1 cellular context compared by ENCODE assay signal in the genomic region with DNA sequence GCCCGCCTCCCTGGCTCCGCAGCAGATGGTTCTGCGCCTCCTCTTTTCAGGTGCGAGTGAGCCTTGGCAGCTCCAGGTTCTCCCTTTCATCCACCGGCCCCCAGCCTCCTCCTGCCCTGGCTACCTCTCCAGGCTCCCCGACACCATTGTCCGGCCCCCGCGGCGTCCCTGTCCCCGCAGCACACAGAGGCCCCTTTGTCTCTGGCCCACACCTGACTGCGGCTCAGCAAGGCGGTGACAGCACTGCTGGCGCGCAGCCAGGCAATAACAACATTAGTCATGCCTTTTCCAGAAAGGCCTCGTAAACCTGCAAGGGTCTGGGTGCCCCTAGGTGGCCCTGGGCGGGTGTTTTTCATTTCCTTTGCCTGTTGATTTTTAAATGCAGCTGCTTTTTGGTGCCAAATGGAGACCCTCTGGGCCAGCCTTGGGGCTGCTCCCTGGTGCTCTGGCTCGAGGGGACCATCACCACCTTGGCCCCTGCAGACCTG.
A peak's percentile ranks its signal among the peaks of the same experiment; 100 is the strongest.
TF ChIP-seq lines count a peak whose summit lies in the region.

No MANE protein-coding gene starts in this region.

TF ChIP-seq in HepG2, 621 proteins besides CTCF, POLR2A, EP300 and RAD21 (continued from another document and continues in another):
- TF ChIP-seq, protein P1, sequence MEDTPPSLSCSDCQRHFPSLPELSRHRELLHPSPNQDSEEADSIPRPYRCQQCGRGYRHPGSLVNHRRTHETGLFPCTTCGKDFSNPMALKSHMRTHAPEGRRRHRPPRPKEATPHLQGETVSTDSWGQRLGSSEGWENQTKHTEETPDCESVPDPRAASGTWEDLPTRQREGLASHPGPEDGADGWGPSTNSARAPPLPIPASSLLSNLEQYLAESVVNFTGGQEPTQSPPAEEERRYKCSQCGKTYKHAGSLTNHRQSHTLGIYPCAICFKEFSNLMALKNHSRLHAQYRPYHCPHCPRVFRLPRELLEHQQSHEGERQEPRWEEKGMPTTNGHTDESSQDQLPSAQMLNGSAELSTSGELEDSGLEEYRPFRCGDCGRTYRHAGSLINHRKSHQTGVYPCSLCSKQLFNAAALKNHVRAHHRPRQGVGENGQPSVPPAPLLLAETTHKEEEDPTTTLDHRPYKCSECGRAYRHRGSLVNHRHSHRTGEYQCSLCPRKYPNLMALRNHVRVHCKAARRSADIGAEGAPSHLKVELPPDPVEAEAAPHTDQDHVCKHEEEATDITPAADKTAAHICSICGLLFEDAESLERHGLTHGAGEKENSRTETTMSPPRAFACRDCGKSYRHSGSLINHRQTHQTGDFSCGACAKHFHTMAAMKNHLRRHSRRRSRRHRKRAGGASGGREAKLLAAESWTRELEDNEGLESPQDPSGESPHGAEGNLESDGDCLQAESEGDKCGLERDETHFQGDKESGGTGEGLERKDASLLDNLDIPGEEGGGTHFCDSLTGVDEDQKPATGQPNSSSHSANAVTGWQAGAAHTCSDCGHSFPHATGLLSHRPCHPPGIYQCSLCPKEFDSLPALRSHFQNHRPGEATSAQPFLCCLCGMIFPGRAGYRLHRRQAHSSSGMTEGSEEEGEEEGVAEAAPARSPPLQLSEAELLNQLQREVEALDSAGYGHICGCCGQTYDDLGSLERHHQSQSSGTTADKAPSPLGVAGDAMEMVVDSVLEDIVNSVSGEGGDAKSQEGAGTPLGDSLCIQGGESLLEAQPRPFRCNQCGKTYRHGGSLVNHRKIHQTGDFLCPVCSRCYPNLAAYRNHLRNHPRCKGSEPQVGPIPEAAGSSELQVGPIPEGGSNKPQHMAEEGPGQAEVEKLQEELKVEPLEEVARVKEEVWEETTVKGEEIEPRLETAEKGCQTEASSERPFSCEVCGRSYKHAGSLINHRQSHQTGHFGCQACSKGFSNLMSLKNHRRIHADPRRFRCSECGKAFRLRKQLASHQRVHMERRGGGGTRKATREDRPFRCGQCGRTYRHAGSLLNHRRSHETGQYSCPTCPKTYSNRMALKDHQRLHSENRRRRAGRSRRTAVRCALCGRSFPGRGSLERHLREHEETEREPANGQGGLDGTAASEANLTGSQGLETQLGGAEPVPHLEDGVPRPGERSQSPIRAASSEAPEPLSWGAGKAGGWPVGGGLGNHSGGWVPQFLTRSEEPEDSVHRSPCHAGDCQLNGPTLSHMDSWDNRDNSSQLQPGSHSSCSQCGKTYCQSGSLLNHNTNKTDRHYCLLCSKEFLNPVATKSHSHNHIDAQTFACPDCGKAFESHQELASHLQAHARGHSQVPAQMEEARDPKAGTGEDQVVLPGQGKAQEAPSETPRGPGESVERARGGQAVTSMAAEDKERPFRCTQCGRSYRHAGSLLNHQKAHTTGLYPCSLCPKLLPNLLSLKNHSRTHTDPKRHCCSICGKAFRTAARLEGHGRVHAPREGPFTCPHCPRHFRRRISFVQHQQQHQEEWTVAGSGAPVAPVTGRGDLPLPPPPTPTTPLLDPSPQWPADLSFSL (CRISPR knock-in tag; IDR thresholded peaks at IDR 0.05), result no peak
- TF ChIP-seq, protein P2, sequence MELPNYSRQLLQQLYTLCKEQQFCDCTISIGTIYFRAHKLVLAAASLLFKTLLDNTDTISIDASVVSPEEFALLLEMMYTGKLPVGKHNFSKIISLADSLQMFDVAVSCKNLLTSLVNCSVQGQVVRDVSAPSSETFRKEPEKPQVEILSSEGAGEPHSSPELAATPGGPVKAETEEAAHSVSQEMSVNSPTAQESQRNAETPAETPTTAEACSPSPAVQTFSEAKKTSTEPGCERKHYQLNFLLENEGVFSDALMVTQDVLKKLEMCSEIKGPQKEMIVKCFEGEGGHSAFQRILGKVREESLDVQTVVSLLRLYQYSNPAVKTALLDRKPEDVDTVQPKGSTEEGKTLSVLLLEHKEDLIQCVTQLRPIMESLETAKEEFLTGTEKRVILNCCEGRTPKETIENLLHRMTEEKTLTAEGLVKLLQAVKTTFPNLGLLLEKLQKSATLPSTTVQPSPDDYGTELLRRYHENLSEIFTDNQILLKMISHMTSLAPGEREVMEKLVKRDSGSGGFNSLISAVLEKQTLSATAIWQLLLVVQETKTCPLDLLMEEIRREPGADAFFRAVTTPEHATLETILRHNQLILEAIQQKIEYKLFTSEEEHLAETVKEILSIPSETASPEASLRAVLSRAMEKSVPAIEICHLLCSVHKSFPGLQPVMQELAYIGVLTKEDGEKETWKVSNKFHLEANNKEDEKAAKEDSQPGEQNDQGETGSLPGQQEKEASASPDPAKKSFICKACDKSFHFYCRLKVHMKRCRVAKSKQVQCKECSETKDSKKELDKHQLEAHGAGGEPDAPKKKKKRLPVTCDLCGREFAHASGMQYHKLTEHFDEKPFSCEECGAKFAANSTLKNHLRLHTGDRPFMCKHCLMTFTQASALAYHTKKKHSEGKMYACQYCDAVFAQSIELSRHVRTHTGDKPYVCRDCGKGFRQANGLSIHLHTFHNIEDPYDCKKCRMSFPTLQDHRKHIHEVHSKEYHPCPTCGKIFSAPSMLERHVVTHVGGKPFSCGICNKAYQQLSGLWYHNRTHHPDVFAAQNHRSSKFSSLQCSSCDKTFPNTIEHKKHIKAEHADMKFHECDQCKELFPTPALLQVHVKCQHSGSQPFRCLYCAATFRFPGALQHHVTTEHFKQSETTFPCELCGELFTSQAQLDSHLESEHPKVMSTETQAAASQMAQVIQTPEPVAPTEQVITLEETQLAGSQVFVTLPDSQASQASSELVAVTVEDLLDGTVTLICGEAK (IDR thresholded peaks at IDR 0.05), result no peak
- TF ChIP-seq, protein P2 (CRISPR knock-in tag; IDR thresholded peaks at IDR 0.05), result peak; percentile 50; the same call in 1 of the 2 replicates
- TF ChIP-seq ETV5 (CRISPR knock-in tag; IDR thresholded peaks at IDR 0.05; ENCODE audit: borderline replicate concordance) (peak; percentile 61; the same call in 1 of the 2 replicates), TMF1 (CRISPR knock-in tag; IDR thresholded peaks at IDR 0.05; ENCODE audit: low read depth) (no peak), NCOR1 (IDR thresholded peaks at IDR 0.05; ENCODE audit: borderline replicate concordance, low read length) (peak; percentile 61; the same call in 1 of the 2 replicates), ZNF777 (CRISPR knock-in tag; IDR thresholded peaks at IDR 0.05) (no peak), ZNF501 (CRISPR knock-in tag; IDR thresholded peaks at IDR 0.05) (no peak), ZNF292 (CRISPR knock-in tag; IDR thresholded peaks at IDR 0.05; ENCODE audit: borderline replicate concordance, low read depth) (peak; percentile 87), SP1 (IDR thresholded peaks at IDR 0.05) (no peak), SP1 (CRISPR knock-in tag; IDR thresholded peaks at IDR 0.05) (no peak), ZNF101 (CRISPR knock-in tag; IDR thresholded peaks at IDR 0.05; ENCODE audit: borderline replicate concordance, low read depth) (no peak), ELF3 (CRISPR knock-in tag; IDR thresholded peaks at IDR 0.05) (peak; percentile 77), HOXA5 (CRISPR knock-in tag; IDR thresholded peaks at IDR 0.05) (no peak), ZKSCAN8 (CRISPR knock-in tag; IDR thresholded peaks at IDR 0.05; ENCODE audit: borderline replicate concordance) (0 out of 2 replicates have a peak, but pooled peaks have one; percentile 16), KAT7 (CRISPR knock-in tag; IDR thresholded peaks at IDR 0.05; ENCODE audit: borderline replicate concordance) (no peak), ZNF782 (CRISPR knock-in tag; IDR thresholded peaks at IDR 0.05; ENCODE audit: borderline replicate concordance) (no peak), CC2D1A (CRISPR knock-in tag; IDR thresholded peaks at IDR 0.05) (no peak), ZNF496 (CRISPR knock-in tag; IDR thresholded peaks at IDR 0.05; ENCODE audit: insufficient replicate concordance) (no peak), TCF7 (IDR thresholded peaks at IDR 0.05; ENCODE audit: low read depth) (peak; percentile 76; the same call in 1 of the 2 replicates)
- TF ChIP-seq, protein P3, sequence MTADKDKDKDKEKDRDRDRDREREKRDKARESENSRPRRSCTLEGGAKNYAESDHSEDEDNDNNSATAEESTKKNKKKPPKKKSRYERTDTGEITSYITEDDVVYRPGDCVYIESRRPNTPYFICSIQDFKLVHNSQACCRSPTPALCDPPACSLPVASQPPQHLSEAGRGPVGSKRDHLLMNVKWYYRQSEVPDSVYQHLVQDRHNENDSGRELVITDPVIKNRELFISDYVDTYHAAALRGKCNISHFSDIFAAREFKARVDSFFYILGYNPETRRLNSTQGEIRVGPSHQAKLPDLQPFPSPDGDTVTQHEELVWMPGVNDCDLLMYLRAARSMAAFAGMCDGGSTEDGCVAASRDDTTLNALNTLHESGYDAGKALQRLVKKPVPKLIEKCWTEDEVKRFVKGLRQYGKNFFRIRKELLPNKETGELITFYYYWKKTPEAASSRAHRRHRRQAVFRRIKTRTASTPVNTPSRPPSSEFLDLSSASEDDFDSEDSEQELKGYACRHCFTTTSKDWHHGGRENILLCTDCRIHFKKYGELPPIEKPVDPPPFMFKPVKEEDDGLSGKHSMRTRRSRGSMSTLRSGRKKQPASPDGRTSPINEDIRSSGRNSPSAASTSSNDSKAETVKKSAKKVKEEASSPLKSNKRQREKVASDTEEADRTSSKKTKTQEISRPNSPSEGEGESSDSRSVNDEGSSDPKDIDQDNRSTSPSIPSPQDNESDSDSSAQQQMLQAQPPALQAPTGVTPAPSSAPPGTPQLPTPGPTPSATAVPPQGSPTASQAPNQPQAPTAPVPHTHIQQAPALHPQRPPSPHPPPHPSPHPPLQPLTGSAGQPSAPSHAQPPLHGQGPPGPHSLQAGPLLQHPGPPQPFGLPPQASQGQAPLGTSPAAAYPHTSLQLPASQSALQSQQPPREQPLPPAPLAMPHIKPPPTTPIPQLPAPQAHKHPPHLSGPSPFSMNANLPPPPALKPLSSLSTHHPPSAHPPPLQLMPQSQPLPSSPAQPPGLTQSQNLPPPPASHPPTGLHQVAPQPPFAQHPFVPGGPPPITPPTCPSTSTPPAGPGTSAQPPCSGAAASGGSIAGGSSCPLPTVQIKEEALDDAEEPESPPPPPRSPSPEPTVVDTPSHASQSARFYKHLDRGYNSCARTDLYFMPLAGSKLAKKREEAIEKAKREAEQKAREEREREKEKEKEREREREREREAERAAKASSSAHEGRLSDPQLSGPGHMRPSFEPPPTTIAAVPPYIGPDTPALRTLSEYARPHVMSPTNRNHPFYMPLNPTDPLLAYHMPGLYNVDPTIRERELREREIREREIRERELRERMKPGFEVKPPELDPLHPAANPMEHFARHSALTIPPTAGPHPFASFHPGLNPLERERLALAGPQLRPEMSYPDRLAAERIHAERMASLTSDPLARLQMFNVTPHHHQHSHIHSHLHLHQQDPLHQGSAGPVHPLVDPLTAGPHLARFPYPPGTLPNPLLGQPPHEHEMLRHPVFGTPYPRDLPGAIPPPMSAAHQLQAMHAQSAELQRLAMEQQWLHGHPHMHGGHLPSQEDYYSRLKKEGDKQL (CRISPR knock-in tag; IDR thresholded peaks at IDR 0.05; ENCODE audit: low read depth), result 0 out of 2 replicates have a peak, but pooled peaks have one; percentile 71
- TF ChIP-seq, protein P4, sequence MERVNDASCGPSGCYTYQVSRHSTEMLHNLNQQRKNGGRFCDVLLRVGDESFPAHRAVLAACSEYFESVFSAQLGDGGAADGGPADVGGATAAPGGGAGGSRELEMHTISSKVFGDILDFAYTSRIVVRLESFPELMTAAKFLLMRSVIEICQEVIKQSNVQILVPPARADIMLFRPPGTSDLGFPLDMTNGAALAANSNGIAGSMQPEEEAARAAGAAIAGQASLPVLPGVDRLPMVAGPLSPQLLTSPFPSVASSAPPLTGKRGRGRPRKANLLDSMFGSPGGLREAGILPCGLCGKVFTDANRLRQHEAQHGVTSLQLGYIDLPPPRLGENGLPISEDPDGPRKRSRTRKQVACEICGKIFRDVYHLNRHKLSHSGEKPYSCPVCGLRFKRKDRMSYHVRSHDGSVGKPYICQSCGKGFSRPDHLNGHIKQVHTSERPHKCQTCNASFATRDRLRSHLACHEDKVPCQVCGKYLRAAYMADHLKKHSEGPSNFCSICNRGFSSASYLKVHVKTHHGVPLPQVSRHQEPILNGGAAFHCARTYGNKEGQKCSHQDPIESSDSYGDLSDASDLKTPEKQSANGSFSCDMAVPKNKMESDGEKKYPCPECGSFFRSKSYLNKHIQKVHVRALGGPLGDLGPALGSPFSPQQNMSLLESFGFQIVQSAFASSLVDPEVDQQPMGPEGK (CRISPR knock-in tag; IDR thresholded peaks at IDR 0.05), result peak; percentile 95
- TF ChIP-seq, protein P5, sequence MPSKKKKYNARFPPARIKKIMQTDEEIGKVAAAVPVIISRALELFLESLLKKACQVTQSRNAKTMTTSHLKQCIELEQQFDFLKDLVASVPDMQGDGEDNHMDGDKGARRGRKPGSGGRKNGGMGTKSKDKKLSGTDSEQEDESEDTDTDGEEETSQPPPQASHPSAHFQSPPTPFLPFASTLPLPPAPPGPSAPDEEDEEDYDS (CRISPR knock-in tag; IDR thresholded peaks at IDR 0.05), result peak; percentile 77
- TF ChIP-seq, protein P6, sequence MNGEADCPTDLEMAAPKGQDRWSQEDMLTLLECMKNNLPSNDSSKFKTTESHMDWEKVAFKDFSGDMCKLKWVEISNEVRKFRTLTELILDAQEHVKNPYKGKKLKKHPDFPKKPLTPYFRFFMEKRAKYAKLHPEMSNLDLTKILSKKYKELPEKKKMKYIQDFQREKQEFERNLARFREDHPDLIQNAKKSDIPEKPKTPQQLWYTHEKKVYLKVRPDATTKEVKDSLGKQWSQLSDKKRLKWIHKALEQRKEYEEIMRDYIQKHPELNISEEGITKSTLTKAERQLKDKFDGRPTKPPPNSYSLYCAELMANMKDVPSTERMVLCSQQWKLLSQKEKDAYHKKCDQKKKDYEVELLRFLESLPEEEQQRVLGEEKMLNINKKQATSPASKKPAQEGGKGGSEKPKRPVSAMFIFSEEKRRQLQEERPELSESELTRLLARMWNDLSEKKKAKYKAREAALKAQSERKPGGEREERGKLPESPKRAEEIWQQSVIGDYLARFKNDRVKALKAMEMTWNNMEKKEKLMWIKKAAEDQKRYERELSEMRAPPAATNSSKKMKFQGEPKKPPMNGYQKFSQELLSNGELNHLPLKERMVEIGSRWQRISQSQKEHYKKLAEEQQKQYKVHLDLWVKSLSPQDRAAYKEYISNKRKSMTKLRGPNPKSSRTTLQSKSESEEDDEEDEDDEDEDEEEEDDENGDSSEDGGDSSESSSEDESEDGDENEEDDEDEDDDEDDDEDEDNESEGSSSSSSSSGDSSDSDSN (CRISPR knock-in tag; IDR thresholded peaks at IDR 0.05), result peak; percentile 68
